ENCODE assay signal across 25 cellular contexts in genomic region chr9:126440042-126440441, GRCh38.
DNase-seq lines count a peak whose midpoint lies in the region; FAIRE-seq and TF ChIP-seq lines count a peak whose summit lies in the region.
"Had no signal": no experiment of that assay in that cellular context is flagged by ENCODE, and none has a peak within 500 bp of the region (broad histone marks: within the 10 kb centered on the region; RNA-seq: fewer than 3 reads in every experiment).

No MANE protein-coding gene starts in this region.

- H3K4me3 ChIP-seq in astrocyte (ENCODE audit: insufficient read depth, low read depth, low read length) (no peak overlapping the region), mesenchymal stem cell (ENCODE audit: insufficient read depth in 1 of 2, low read depth in 1 of 2, low read length in 2 of 2) (no peak overlapping the region), smooth muscle cell (no peak overlapping the region), foreskin fibroblast (ENCODE audit: low read depth in 1 of 2, low read length in 2 of 2) (no peak overlapping the region)
- H3K4me3 ChIP-seq: adrenal gland, cardiac muscle cell, heart left ventricle, ovary had no signal

- H3K79me2 ChIP-seq in astrocyte (ENCODE audit: insufficient read depth, low read length) = no peaks in the 10 kb centered on the region
- H3K79me2 ChIP-seq in smooth muscle cell (ENCODE audit: low read depth) = no peaks in the 10 kb centered on the region

- H3K36me3 ChIP-seq in astrocyte (ENCODE audit: insufficient read depth, low read length) (no peaks in the 10 kb centered on the region), mesenchymal stem cell (ENCODE audit: control insufficient read depth in 1 of 2, insufficient read depth in 2 of 2, low read depth in 1 of 2, low read length in 2 of 2) (no peaks in the 10 kb centered on the region), smooth muscle cell (ENCODE audit: low read depth) (no peaks in the 10 kb centered on the region)
- H3K36me3 ChIP-seq: adrenal gland, cardiac muscle cell, ovary had no signal

- 94% methylated on average over 11 of the region's 11 CpGs for WGBS in mesenchymal stem cell
- WGBS in smooth muscle cell (ENCODE audit: low lambda C conversion rate) = 90% methylated on average over 11 of the region's 11 CpGs

- FAIRE-seq in astrocyte (lab: Jason Lieb, UNC) = no peak
- FAIRE-seq: GM12892, TTC549 had no signal

- H3K9me3 Mint-ChIP-seq in astrocyte (ENCODE audit: unreplicated experiment) = no peaks in the 10 kb centered on the region
- H3K9me3 Mint-ChIP-seq: memory B cell; naive B cell; stimulated activated naive CD8-positive, alpha-beta T cell treated with anti-CD3 and anti-CD28 coated beads, Interleukin-15, Interleukin-2, amounts not matched to agents 100 ng/mL and 50 ng/mL, for 24 hours had no signal

- H3K27me3 ChIP-seq in astrocyte (ENCODE audit: insufficient read depth, low read length) = no peaks in the 10 kb centered on the region
- H3K27me3 ChIP-seq in mesenchymal stem cell (ENCODE audit: control insufficient read depth in 1 of 2, insufficient read depth in 1 of 2, low read length in 2 of 2) = no peaks in the 10 kb centered on the region
- H3K27me3 ChIP-seq in smooth muscle cell (ENCODE audit: low read depth) = no peaks in the 10 kb centered on the region
- H3K27me3 ChIP-seq: adrenal gland, cardiac muscle cell, heart left ventricle, ovary had no signal

- no peak overlapping the region for H3K18ac ChIP-seq in mesenchymal stem cell (ENCODE audit: low read depth in 1 of 2, low read length in 2 of 2)

- no peak overlapping the region for H3K14ac ChIP-seq in mesenchymal stem cell (ENCODE audit: low read length in 2 of 2)

- H4K20me1 ChIP-seq in astrocyte (ENCODE audit: insufficient read depth, low read length) (no peaks in the 10 kb centered on the region), smooth muscle cell (ENCODE audit: low read depth) (no peaks in the 10 kb centered on the region)

- no peaks in the 10 kb centered on the region for H3F3A ChIP-seq in smooth muscle cell (ENCODE audit: low read depth)

- no peak overlapping the region for H3K4me3 Mint-ChIP-seq in astrocyte (ENCODE audit: unreplicated experiment)
- H3K4me3 Mint-ChIP-seq: activated CD8-positive, alpha-beta T cell treated with anti-CD3 and anti-CD28 coated beads, Interleukin-2, amount 10 ng/mL, durations not matched to agents 7 days and 5 days; memory B cell; naive B cell; stimulated activated naive CD8-positive, alpha-beta T cell treated with anti-CD3 and anti-CD28 coated beads, Interleukin-15, Interleukin-2, amounts not matched to agents 100 ng/mL and 50 ng/mL, for 24 hours had no signal

- no peak overlapping the region for H2BK120ac ChIP-seq in mesenchymal stem cell (ENCODE audit: low read depth, low read length)

- H4K8ac ChIP-seq in mesenchymal stem cell (ENCODE audit: low read length) = no peak overlapping the region

- H3K27ac ChIP-seq in astrocyte (ENCODE audit: low read depth, low read length) = peak overlapping the region; percentile 40
- no peak overlapping the region for H3K27ac ChIP-seq in mesenchymal stem cell (ENCODE audit: low read length, poor library complexity, severe bottlenecking)
- peak overlapping the region; percentile 33 for H3K27ac ChIP-seq in smooth muscle cell (ENCODE audit: low read depth)
- H3K27ac ChIP-seq: 22Rv1, adrenal gland, cardiac muscle cell, heart left ventricle, ovary had no signal

- no peaks in the 10 kb centered on the region for H3K27me3 Mint-ChIP-seq in astrocyte (ENCODE audit: low read depth, unreplicated experiment)
- H3K27me3 Mint-ChIP-seq: memory B cell; naive B cell; stimulated activated naive CD8-positive, alpha-beta T cell treated with anti-CD3 and anti-CD28 coated beads, Interleukin-15, Interleukin-2, amounts not matched to agents 100 ng/mL and 50 ng/mL, for 24 hours had no signal

- H3K36me3 Mint-ChIP-seq in astrocyte (ENCODE audit: low read depth, unreplicated experiment) = no peaks in the 10 kb centered on the region
- H3K36me3 Mint-ChIP-seq: memory B cell, naive B cell had no signal

- no peak overlapping the region for H2BK15ac ChIP-seq in mesenchymal stem cell (ENCODE audit: low read depth, poor library complexity, severe bottlenecking)

- no peak overlapping the region for H2BK5ac ChIP-seq in mesenchymal stem cell (ENCODE audit: low read depth, low read length, poor library complexity, severe bottlenecking)

- peak; percentile 4 for DNase-seq in DMS79 (lab: John Stamatoyannopoulos, UW)
- DNase-seq in DMS79 treated with DMSO at 0.1 percent for 48 hours (lab: John Stamatoyannopoulos, UW) = no peak
- no peak for DNase-seq in astrocyte (ENCODE audit: low read depth)
- DNase-seq in mesenchymal stem cell = no peak
- no peak for DNase-seq in smooth muscle cell (lab: John Stamatoyannopoulos, UW; ENCODE audit: unreplicated experiment)
- DNase-seq in amygdala (lab: John Stamatoyannopoulos, UW) = no peak
- no peak for DNase-seq in foreskin fibroblast
- DNase-seq in NCI-H1092 treated with DMSO at 0.1 percent for 48 hours (lab: John Stamatoyannopoulos, UW) = no peak
- DNase-seq: activated CD8-positive, alpha-beta T cell treated with anti-CD3 and anti-CD28 coated beads, Interleukin-2, amount 10 ng/mL, durations not matched to agents 7 days and 5 days; activated T-cell treated with anti-CD3 and anti-CD28 coated beads, Interleukin-2, amount 50 U/mL, for 1 hour; heart left ventricle; left cardiac atrium; naive B cell; NCI-H2081 treated with DMSO at 0.1 percent for 48 hours; NCI-H510A; stimulated activated CD4-positive, alpha-beta T cell treated with anti-CD3 and anti-CD28 coated beads, Interleukin-12 subunit alpha, Interleukin-12 subunit beta, amount 100 ng/mL, for 4 hours; stimulated activated CD4-positive, alpha-beta T cell treated with anti-CD3 and anti-CD28 coated beads, Interleukin-4, amount 100 ng/mL, for 24 hours had no signal

- TF ChIP-seq CTCF in astrocyte (IDR thresholded peaks at IDR 0.05; ENCODE audit: insufficient read depth, low read depth, low read length) (no peak), smooth muscle cell (IDR thresholded peaks at IDR 0.05; ENCODE audit: borderline replicate concordance, insufficient read depth, poor library complexity, severe bottlenecking) (no peak), foreskin fibroblast (IDR thresholded peaks at IDR 0.05; ENCODE audit: low read depth, low read length) (no peak)

- H3K9me3 ChIP-seq in astrocyte (ENCODE audit: insufficient read depth, low read depth, low read length) (no peaks in the 10 kb centered on the region), mesenchymal stem cell (ENCODE audit: control insufficient read depth, low read length) (no peaks in the 10 kb centered on the region), smooth muscle cell (replicated peaks; ENCODE audit: low read depth) (no peaks in the 10 kb centered on the region)
- H3K9me3 ChIP-seq: adrenal gland, heart left ventricle, ovary had no signal

- peaks cover 29% of the 10 kb centered on the region for H3K4me1 ChIP-seq in astrocyte (ENCODE audit: insufficient read depth, low read length)
- H3K4me1 ChIP-seq in mesenchymal stem cell (ENCODE audit: control insufficient read depth, insufficient read depth, low read depth, low read length) = peaks cover 8% of the 10 kb centered on the region
- peaks cover 54% of the 10 kb centered on the region for H3K4me1 ChIP-seq in smooth muscle cell (ENCODE audit: low read depth)
- H3K4me1 ChIP-seq: heart left ventricle had no signal

- no peak overlapping the region for H2BK12ac ChIP-seq in mesenchymal stem cell (ENCODE audit: low read length in 2 of 2)

- no peak overlapping the region for H4K91ac ChIP-seq in mesenchymal stem cell (ENCODE audit: low read length)

- H3K9ac ChIP-seq in astrocyte (ENCODE audit: low read length) (peak overlapping the region; percentile 44), mesenchymal stem cell (ENCODE audit: low read length) (peak overlapping the region; percentile 59), smooth muscle cell (ENCODE audit: low read depth) (no peak overlapping the region)

- H3K4me2 ChIP-seq in astrocyte (ENCODE audit: low read length) (peak overlapping the region; percentile 6), mesenchymal stem cell (ENCODE audit: low read length, poor library complexity, severe bottlenecking) (no peak overlapping the region), smooth muscle cell (peak overlapping the region; percentile 74)

- no peaks in the 10 kb centered on the region for H3K79me1 ChIP-seq in mesenchymal stem cell (replicated peaks; ENCODE audit: low read length, poor library complexity, severe bottlenecking)

- H2AFZ ChIP-seq in astrocyte (ENCODE audit: low read depth, low read length) = no peak overlapping the region
- H2AFZ ChIP-seq in mesenchymal stem cell (ENCODE audit: low read depth, low read length) = no peak overlapping the region
- no peak overlapping the region for H2AFZ ChIP-seq in smooth muscle cell (ENCODE audit: low read depth)

- no peak overlapping the region for H2AK5ac ChIP-seq in mesenchymal stem cell (ENCODE audit: low read length, severe bottlenecking)

- H3K4ac ChIP-seq in mesenchymal stem cell (ENCODE audit: low read depth in 1 of 2, low read length in 2 of 2) = no peak overlapping the region

- H3K23ac ChIP-seq in mesenchymal stem cell (ENCODE audit: low read length in 2 of 2) = no peak overlapping the region

- H3K4me1 Mint-ChIP-seq in astrocyte (ENCODE audit: low read depth, unreplicated experiment) = peaks cover 33% of the 10 kb centered on the region

- H3K27ac Mint-ChIP-seq in astrocyte (ENCODE audit: unreplicated experiment) = no peak overlapping the region
- H3K27ac Mint-ChIP-seq: activated CD8-positive, alpha-beta T cell treated with anti-CD3 and anti-CD28 coated beads, Interleukin-2, amount 10 ng/mL, durations not matched to agents 7 days and 5 days; memory B cell; naive B cell; stimulated activated naive CD8-positive, alpha-beta T cell treated with anti-CD3 and anti-CD28 coated beads, Interleukin-15, Interleukin-2, amounts not matched to agents 100 ng/mL and 50 ng/mL, for 24 hours had no signal
